ENCODE assay signal across 8 cellular contexts in the genomic region with DNA sequence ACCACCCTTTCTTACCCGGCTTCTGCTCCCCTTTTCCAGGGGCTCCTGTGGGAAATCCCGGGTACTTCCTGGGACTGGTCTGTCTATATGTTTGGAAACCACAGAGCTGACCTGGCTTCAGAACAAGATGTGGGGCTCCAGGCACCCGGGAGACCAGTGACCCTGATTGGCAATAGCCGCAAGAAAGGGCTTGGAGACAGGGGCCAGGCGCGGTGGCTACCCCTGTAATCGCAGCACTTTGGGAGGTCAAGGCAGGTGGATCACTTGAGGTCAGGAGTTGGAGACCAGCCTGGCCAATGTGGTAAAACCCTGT. TPM values are rescaled to one million over a fixed set of nuclear protein-coding genes. Genes with fewer than 3 reads are reported as not detected.
DNase-seq lines count a peak whose midpoint lies in the region; ATAC-seq and TF ChIP-seq lines count a peak whose summit lies in the region.

No MANE protein-coding gene starts in this region.

- DNase-seq in HFF-Myc (ENCODE audit: extremely low read depth, low read depth) (no peak), right atrium auricular region (ENCODE audit: low spot score) (no peak), NAMALWA (ENCODE audit: low spot score) (no peak), DMS53 (lab: John Stamatoyannopoulos, UW) (no peak), NOMO-1 (lab: John Stamatoyannopoulos, UW; ENCODE audit: unreplicated experiment in 2 of 2) (no peak)
- no peak for DNase-seq in activated T-helper 1 cell treated with anti-CD3 and anti-CD28 coated beads, Interleukin-12 subunit alpha, Interleukin-12 subunit beta, Interleukin-2, Interleukin-4 antibody, amounts not matched to agents 30 ng/mL and 10 ng/mL and 1 ng/mL, durations not matched to agents 14 hours and 24 hours and 36 hours (ENCODE audit: low spot score)

- peak overlapping the region; percentile 99 for H3K27ac ChIP-seq in right atrium auricular region
- peak overlapping the region; percentile 97 to 100 (median 100) for H3K27ac ChIP-seq in skin epidermis

- no peaks in the 10 kb centered on the region for H3K9me3 ChIP-seq in right atrium auricular region

- intact Hi-C loops in activated T-helper 1 cell treated with anti-CD3 and anti-CD28 coated beads, Interleukin-12 subunit alpha, Interleukin-12 subunit beta, Interleukin-2, Interleukin-4 antibody, amounts not matched to agents 30 ng/mL and 10 ng/mL and 1 ng/mL, durations not matched to agents 14 hours and 24 hours and 36 hours (cut with micrococcal nuclease): loop anchor here (1.0 to 2.0 kb wide), 3 partner anchors 36 to 57 kb away; a partner anchor contains a TSS

- no peaks in the 10 kb centered on the region for H3K27me3 ChIP-seq in right atrium auricular region

- H3K4me3 ChIP-seq in HFF-Myc (replicated peaks; ENCODE audit: low read depth, low read length) (peak overlapping the region; percentile 74), right atrium auricular region (peak overlapping the region; percentile 79 to 95), skin epidermis (peak overlapping the region; percentile 22 to 78 (median 67))

- H3K9me3 Mint-ChIP-seq in activated T-helper 1 cell treated with anti-CD3 and anti-CD28 coated beads, Interleukin-12 subunit alpha, Interleukin-12 subunit beta, Interleukin-2, Interleukin-4 antibody, amounts not matched to agents 30 ng/mL and 10 ng/mL and 1 ng/mL, durations not matched to agents 14 hours and 24 hours and 36 hours: no peaks in the 10 kb centered on the region

- H3K36me3 ChIP-seq in right atrium auricular region: peaks cover 15% of the 10 kb centered on the region

- H3K4me1 ChIP-seq in right atrium auricular region: peaks cover 0 to 67% of the 10 kb centered on the region in 2 donors

- H3K27me3 Mint-ChIP-seq in activated T-helper 1 cell treated with anti-CD3 and anti-CD28 coated beads, Interleukin-12 subunit alpha, Interleukin-12 subunit beta, Interleukin-2, Interleukin-4 antibody, amounts not matched to agents 30 ng/mL and 10 ng/mL and 1 ng/mL, durations not matched to agents 14 hours and 24 hours and 36 hours (ENCODE audit: insufficient read depth): peaks cover 10% of the 10 kb centered on the region

- peak overlapping the region; percentile 100 for H3K27ac Mint-ChIP-seq in activated T-helper 1 cell treated with anti-CD3 and anti-CD28 coated beads, Interleukin-12 subunit alpha, Interleukin-12 subunit beta, Interleukin-2, Interleukin-4 antibody, amounts not matched to agents 30 ng/mL and 10 ng/mL and 1 ng/mL, durations not matched to agents 14 hours and 24 hours and 36 hours

- peaks cover 18% of the 10 kb centered on the region for H3K36me3 Mint-ChIP-seq in activated T-helper 1 cell treated with anti-CD3 and anti-CD28 coated beads, Interleukin-12 subunit alpha, Interleukin-12 subunit beta, Interleukin-2, Interleukin-4 antibody, amounts not matched to agents 30 ng/mL and 10 ng/mL and 1 ng/mL, durations not matched to agents 14 hours and 24 hours and 36 hours (ENCODE audit: low read depth)

- peak overlapping the region; percentile 99 for H3K4me3 Mint-ChIP-seq in activated T-helper 1 cell treated with anti-CD3 and anti-CD28 coated beads, Interleukin-12 subunit alpha, Interleukin-12 subunit beta, Interleukin-2, Interleukin-4 antibody, amounts not matched to agents 30 ng/mL and 10 ng/mL and 1 ng/mL, durations not matched to agents 14 hours and 24 hours and 36 hours

- no peak for TF ChIP-seq CTCF in HFF-Myc (IDR thresholded peaks at IDR 0.05; ENCODE audit: low read depth, low read length, missing control alignments)
- TF ChIP-seq CTCF in right atrium auricular region (IDR thresholded peaks at IDR 0.05): no peak

- peaks cover 58% of the 10 kb centered on the region for H3K4me1 Mint-ChIP-seq in activated T-helper 1 cell treated with anti-CD3 and anti-CD28 coated beads, Interleukin-12 subunit alpha, Interleukin-12 subunit beta, Interleukin-2, Interleukin-4 antibody, amounts not matched to agents 30 ng/mL and 10 ng/mL and 1 ng/mL, durations not matched to agents 14 hours and 24 hours and 36 hours (ENCODE audit: low read depth)

- no peak for ATAC-seq in GM21723 (IDR thresholded peaks at IDR 0.05; ENCODE audit: unreplicated experiment)

RNA-seq across cellular contexts. Expression of a gene that starts 3.2 kb away (rescaled TPM):
- total RNA-seq in activated T-helper 1 cell treated with anti-CD3 and anti-CD28 coated beads, Interleukin-12 subunit alpha, Interleukin-12 subunit beta, Interleukin-2, Interleukin-4 antibody, amounts not matched to agents 30 ng/mL and 10 ng/mL and 1 ng/mL, durations not matched to agents 14 hours and 24 hours and 36 hours: 507 and 517 TPM in 2 replicates
- total RNA-seq in right atrium auricular region: 10 to 100 TPM; 43.7 to 52.5 TPM

RNA-seq across cellular contexts. Expression of a gene that starts 33.0 kb away (rescaled TPM):
- 40.5 and 42.3 TPM in 2 replicates for total RNA-seq in activated T-helper 1 cell treated with anti-CD3 and anti-CD28 coated beads, Interleukin-12 subunit alpha, Interleukin-12 subunit beta, Interleukin-2, Interleukin-4 antibody, amounts not matched to agents 30 ng/mL and 10 ng/mL and 1 ng/mL, durations not matched to agents 14 hours and 24 hours and 36 hours
- total RNA-seq in right atrium auricular region: 10 to 100 TPM; 10.2 to 23.8 TPM

RNA-seq across cellular contexts. Expression of a gene that starts 37.0 kb away (rescaled TPM):
- 15.3 and 19.4 TPM in 2 replicates for total RNA-seq in activated T-helper 1 cell treated with anti-CD3 and anti-CD28 coated beads, Interleukin-12 subunit alpha, Interleukin-12 subunit beta, Interleukin-2, Interleukin-4 antibody, amounts not matched to agents 30 ng/mL and 10 ng/mL and 1 ng/mL, durations not matched to agents 14 hours and 24 hours and 36 hours
- 1 to 10 TPM; 2.6 to 3.3 TPM for total RNA-seq in right atrium auricular region
